ENCODE assay signal across 9 cellular contexts in the genomic region with DNA sequence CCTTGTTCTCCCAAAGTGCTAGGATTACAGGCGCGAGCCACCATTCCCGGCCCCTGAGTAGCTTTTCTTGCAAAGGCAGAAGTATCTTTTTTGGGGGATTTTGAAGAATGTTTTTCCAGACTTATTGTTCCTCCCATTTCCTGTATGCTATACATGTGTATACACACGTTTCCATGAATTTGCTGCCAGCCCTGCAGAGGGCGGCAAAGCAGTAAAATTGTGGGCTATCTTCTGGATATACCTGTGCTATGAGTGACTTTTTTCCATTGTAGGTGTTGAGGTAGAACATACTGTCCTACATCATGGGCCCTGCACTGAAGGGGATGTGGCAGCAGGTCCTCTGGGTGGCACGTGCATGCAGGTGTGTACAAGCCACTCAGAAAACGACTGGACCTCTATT. TPM values are rescaled to one million over a fixed set of nuclear protein-coding genes. Genes with fewer than 3 reads are reported as not detected.
DNase-seq lines count a peak whose midpoint lies in the region; ATAC-seq and TF ChIP-seq lines count a peak whose summit lies in the region.
"Had no signal": no experiment of that assay in that cellular context is flagged by ENCODE, and none has a peak within 500 bp of the region (broad histone marks: within the 10 kb centered on the region; RNA-seq: fewer than 3 reads in every experiment).

No MANE protein-coding gene starts in this region.

- intact Hi-C loops in body of pancreas (cut with DNase I) (no loop called here), vagina (cut with DNase I) (no loop called here)

- H3K36me3 ChIP-seq in DND-41 (ENCODE audit: insufficient read depth, low read length) (peaks cover 26% of the 10 kb centered on the region; the same call in 1 of the 2 replicates), body of pancreas (replicated peaks in 1 of 2; ENCODE audit: insufficient read depth in 1 of 2, low read depth in 2 of 2) (peaks cover 0 to 17% of the 10 kb centered on the region in 2 donors), mesendoderm (ENCODE audit: control insufficient read depth, insufficient read depth, low read length) (peaks cover 8% of the 10 kb centered on the region), vagina (peaks cover 0 to 42% of the 10 kb centered on the region in 2 donors)

- no peak overlapping the region for H3K56ac ChIP-seq in mesendoderm (ENCODE audit: low read length)

- H4K20me1 ChIP-seq in DND-41 (ENCODE audit: insufficient read depth, low read length) = no peaks in the 10 kb centered on the region

- no peak overlapping the region for H2BK15ac ChIP-seq in mesendoderm (replicated peaks; ENCODE audit: low read depth)

- no peak overlapping the region for H2BK5ac ChIP-seq in mesendoderm (ENCODE audit: low read length)

- no peak overlapping the region for H2AK5ac ChIP-seq in mesendoderm (ENCODE audit: low read length)

- H3K9ac ChIP-seq in DND-41 (ENCODE audit: low read depth, low read length) = no peak overlapping the region
- no peak overlapping the region for H3K9ac ChIP-seq in mesendoderm (ENCODE audit: low read length)

- H3K4me1 ChIP-seq in DND-41 (ENCODE audit: insufficient read depth, low read length) (no peaks in the 10 kb centered on the region), body of pancreas (no peaks in the 10 kb centered on the region), mesendoderm (ENCODE audit: control insufficient read depth, low read depth, low read length) (no peaks in the 10 kb centered on the region), vagina (no peaks in the 10 kb centered on the region)

- no peak overlapping the region for H3K4ac ChIP-seq in mesendoderm (ENCODE audit: low read depth, low read length)

- ATAC-seq in DND-41 (ENCODE audit: insufficient read depth, low read depth) = peak; percentile 71
- peak; percentile 35 for ATAC-seq in body of pancreas

- DNase-seq in DND-41 (peak; percentile 16), KBM-7 (peak; percentile 14), body of pancreas (peak in 1 of 4 donors; percentile 35), mesendoderm (peak; percentile 16), vagina (ENCODE audit: extremely low spot score in 2 of 2) (no peak), occipital lobe (lab: John Stamatoyannopoulos, UW) (no peak), NOMO-1 treated with DMSO at 0.1 percent for 48 hours (lab: John Stamatoyannopoulos, UW; ENCODE audit: unreplicated experiment) (no peak), NK-92 (lab: John Stamatoyannopoulos, UW; ENCODE audit: unreplicated experiment) (no peak)
- DNase-seq: NCI-H345 had no signal

- peak; percentile 60 for TF ChIP-seq CTCF in DND-41 (IDR thresholded peaks at IDR 0.05; ENCODE audit: borderline replicate concordance, extremely low read depth, low read length, poor library complexity, severe bottlenecking)
- TF ChIP-seq CTCF in body of pancreas (IDR thresholded peaks at IDR 0.05) = peak in 3 of 7 experiments; percentile 15 to 29 (median 20)
- no peak for TF ChIP-seq CTCF in vagina (IDR thresholded peaks at IDR 0.05)

- H3K79me2 ChIP-seq in DND-41 (ENCODE audit: insufficient read depth, low read length) (no peaks in the 10 kb centered on the region), mesendoderm (ENCODE audit: control insufficient read depth, insufficient read depth, low read length) (no peaks in the 10 kb centered on the region)

- H2AFZ ChIP-seq in DND-41 (ENCODE audit: low read depth, low read length) = no peak overlapping the region

- WGBS in body of pancreas, 2 donors = 70 to 72% methylated on average over 7 of the region's 7 CpGs
- WGBS in mesendoderm (ENCODE audit: extremely low coverage, insufficient coverage, low lambda C conversion rate) = no CpG with 5 or more reads among the region's 7 CpGs

- H2BK120ac ChIP-seq in mesendoderm (ENCODE audit: low read depth, low read length) = no peak overlapping the region

- H3K27me3 ChIP-seq in DND-41 (ENCODE audit: insufficient read depth, low read length, poor library complexity) (no peaks in the 10 kb centered on the region), body of pancreas (no peaks in the 10 kb centered on the region), mesendoderm (ENCODE audit: insufficient read depth, low read length, poor library complexity) (no peaks in the 10 kb centered on the region), vagina (no peaks in the 10 kb centered on the region)

- TF ChIP-seq POLR2A in body of pancreas (IDR thresholded peaks at IDR 0.05) = no peak
- TF ChIP-seq POLR2A in vagina (IDR thresholded peaks at IDR 0.05) = no peak

- no peak overlapping the region for H4K8ac ChIP-seq in mesendoderm (ENCODE audit: low read depth, low read length)

- H3K9me3 ChIP-seq in DND-41 (ENCODE audit: insufficient read depth, low read length, severe bottlenecking) = no peaks in the 10 kb centered on the region
- H3K9me3 ChIP-seq in body of pancreas = no peaks in the 10 kb centered on the region
- H3K9me3 ChIP-seq in vagina = no peaks in the 10 kb centered on the region

- no peaks in the 10 kb centered on the region for H3K79me1 ChIP-seq in mesendoderm (ENCODE audit: low read length)

- H3K4me3 ChIP-seq in DND-41 (ENCODE audit: low read depth in 1 of 2, low read length in 2 of 2) (no peak overlapping the region), body of pancreas (no peak overlapping the region), mesendoderm (ENCODE audit: low read length) (no peak overlapping the region), vagina (no peak overlapping the region)

- no peak overlapping the region for H3K18ac ChIP-seq in mesendoderm (ENCODE audit: low read length)

- in situ Hi-C loops in KBM-7 (cut with MboI; ENCODE audit: low pct_unique_long_range_greater_than_20kb, low sequenced_read_pairs) = no loop called here

- H3K23ac ChIP-seq in mesendoderm (ENCODE audit: low read length) = no peak overlapping the region

- H3K27ac ChIP-seq in DND-41 (ENCODE audit: low read length) (no peak overlapping the region), body of pancreas (no peak overlapping the region), mesendoderm (ENCODE audit: low read depth, low read length) (no peak overlapping the region), vagina (no peak overlapping the region)

- H3K4me2 ChIP-seq in DND-41 (ENCODE audit: insufficient read depth, low read length) = no peak overlapping the region
- no peak overlapping the region for H3K4me2 ChIP-seq in mesendoderm (ENCODE audit: low read length)

- no peak overlapping the region for H4K5ac ChIP-seq in mesendoderm (ENCODE audit: low read length)

RNA-seq across cellular contexts. Expression of gene MED28, which starts 16.9 kb away (rescaled TPM):
- total RNA-seq in body of pancreas = 10 to 100 TPM in 1 of 2 donors, 1 to 10 TPM in 1; 8.8 to 19.8 TPM
- 28.4 TPM for polyA plus RNA-seq in mesendoderm (2013, experiment 1 of 2)
- 26.4 TPM for polyA plus RNA-seq in mesendoderm (2013, experiment 2 of 2)
- 14.0 TPM for total RNA-seq in vagina
- 33.5 TPM for total RNA-seq in occipital lobe

RNA-seq across cellular contexts. Expression of gene LAP3, which starts 20.5 kb away (rescaled TPM):
- total RNA-seq in body of pancreas (10 to 100 TPM; 28.0 to 28.8 TPM), vagina (77.6 TPM), occipital lobe (45.2 TPM)
- polyA plus RNA-seq in mesendoderm (2013, experiment 1 of 2) = 45.8 TPM
- 46.7 TPM for polyA plus RNA-seq in mesendoderm (2013, experiment 2 of 2)

Comparison
In these comparisons a context has a peak if more than half of its experiments do, and no peak if none do; other contexts are left out.
1. DNase-seq: peak in DND-41 (single experiment), KBM-7 (single experiment) and mesendoderm (single experiment); none in vagina (0 of 2), occipital lobe (single experiment), NOMO-1 treated with DMSO at 0.1 percent for 48 hours (single experiment) and NK-92 (single experiment).